12 cellular contexts compared by ENCODE assay signal in the genomic region with DNA sequence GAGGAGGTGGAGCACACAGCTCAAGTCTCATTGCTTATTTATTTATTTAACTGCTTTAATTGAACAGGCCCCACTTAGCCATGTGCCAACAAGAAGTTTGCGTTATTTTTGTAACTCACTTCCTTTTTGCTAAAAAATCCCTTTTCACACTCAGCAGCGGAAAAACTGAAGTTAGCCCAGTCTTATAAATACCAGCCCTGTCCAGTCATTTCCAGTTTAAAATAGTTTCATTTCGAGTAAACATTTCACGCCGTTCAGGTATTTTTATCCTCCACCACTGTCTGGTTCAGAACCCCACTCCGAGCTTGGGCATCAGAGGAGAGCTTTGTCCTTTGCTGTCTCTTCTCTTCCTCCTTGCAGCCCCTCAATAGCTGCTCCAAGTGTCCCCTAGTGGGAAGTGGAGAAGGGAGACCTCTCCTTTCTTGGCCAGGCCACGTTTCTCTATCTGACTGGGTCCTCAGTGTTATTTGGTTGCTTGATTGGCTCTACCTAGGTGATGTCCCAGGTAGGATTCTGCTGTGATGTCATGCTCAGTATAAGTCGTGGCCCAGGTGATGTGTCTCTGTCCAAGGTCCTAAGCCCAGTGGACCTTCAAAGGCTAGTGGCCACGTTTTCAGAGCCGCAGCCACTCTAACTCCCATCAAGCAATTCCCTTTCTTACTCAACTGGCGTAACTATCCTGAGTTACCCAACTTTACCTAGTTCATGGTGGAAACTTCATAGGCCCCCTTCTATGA. TPM values are rescaled to one million over a fixed set of nuclear protein-coding genes. Genes with fewer than 3 reads are reported as not detected.
DNase-seq lines count a peak whose midpoint lies in the region; ATAC-seq and TF ChIP-seq lines count a peak whose summit lies in the region.
"Had no signal": no experiment of that assay in that cellular context is flagged by ENCODE, and none has a peak within 500 bp of the region (broad histone marks: within the 10 kb centered on the region; RNA-seq: fewer than 3 reads in every experiment).

No MANE protein-coding gene starts in this region.

- H3K79me2 ChIP-seq in smooth muscle cell (ENCODE audit: low read depth) = no peaks in the 10 kb centered on the region

- WGBS in smooth muscle cell (ENCODE audit: low lambda C conversion rate) = 52% methylated on average over 11 of the region's 11 CpGs

- H3F3A ChIP-seq in smooth muscle cell (ENCODE audit: low read depth) = peaks cover 25% of the 10 kb centered on the region

- H3K9ac ChIP-seq in smooth muscle cell (ENCODE audit: low read depth) = peak overlapping the region; percentile 21

- no peak for TF ChIP-seq CTCF in smooth muscle cell (IDR thresholded peaks at IDR 0.05; ENCODE audit: borderline replicate concordance, insufficient read depth, poor library complexity, severe bottlenecking)
- TF ChIP-seq CTCF in upper lobe of right lung (IDR thresholded peaks at IDR 0.05) = no peak

- peak overlapping the region; percentile 73 for H3K4me2 ChIP-seq in smooth muscle cell

- H3K36me3 ChIP-seq in smooth muscle cell (ENCODE audit: low read depth) (no peaks in the 10 kb centered on the region), upper lobe of right lung (no peaks in the 10 kb centered on the region)
- H3K36me3 ChIP-seq: heart left ventricle had no signal

- ATAC-seq in GM21737 (IDR thresholded peaks at IDR 0.05; ENCODE audit: unreplicated experiment) (peak; percentile 60), HG03432 (IDR thresholded peaks at IDR 0.05; ENCODE audit: unreplicated experiment) (peak; percentile 93), upper lobe of right lung (no peak)
- ATAC-seq: heart left ventricle, T-cell had no signal

- H3K9me3 ChIP-seq in smooth muscle cell (replicated peaks; ENCODE audit: low read depth) (no peaks in the 10 kb centered on the region), upper lobe of right lung (no peaks in the 10 kb centered on the region)

- no peak overlapping the region for H2AFZ ChIP-seq in smooth muscle cell (ENCODE audit: low read depth)

- H3K4me3 ChIP-seq in smooth muscle cell = no peak overlapping the region
- H3K4me3 ChIP-seq in upper lobe of right lung = no peak overlapping the region
- H3K4me3 ChIP-seq: heart left ventricle had no signal

- intact Hi-C loops in upper lobe of right lung (cut with DNase I) = no loop called here

- DNase-seq in NOMO-1 (lab: John Stamatoyannopoulos, UW; ENCODE audit: unreplicated experiment in 2 of 2) = peak; percentile 17 to 41
- no peak for DNase-seq in NOMO-1 treated with dmso at 0.1 percent for 144 hours (lab: John Stamatoyannopoulos, UW; ENCODE audit: unreplicated experiment)
- DNase-seq in smooth muscle cell (lab: John Stamatoyannopoulos, UW; ENCODE audit: unreplicated experiment) = no peak
- no peak for DNase-seq in cerebellar nuclear complex (lab: John Stamatoyannopoulos, UW)
- no peak for DNase-seq in AG08395 (ENCODE audit: low spot score)
- DNase-seq in upper lobe of right lung = no peak
- DNase-seq: activated T-cell treated with anti-CD3 and anti-CD28 coated beads, Interleukin-2, amount 50 U/mL, for 48 hours; heart left ventricle; stimulated activated CD4-positive, alpha-beta T cell treated with anti-CD3 and anti-CD28 coated beads, Interleukin-1b, Interleukin-23, amount 100 ng/mL, for 48 hours; T-cell had no signal

- H4K20me1 ChIP-seq in smooth muscle cell (ENCODE audit: low read depth) = no peaks in the 10 kb centered on the region

- H3K4me1 ChIP-seq in smooth muscle cell (ENCODE audit: low read depth) = peaks cover 12% of the 10 kb centered on the region
- no peaks in the 10 kb centered on the region for H3K4me1 ChIP-seq in upper lobe of right lung

- H3K27ac ChIP-seq in smooth muscle cell (ENCODE audit: low read depth) (peak overlapping the region; percentile 81), upper lobe of right lung (no peak overlapping the region)
- H3K27ac ChIP-seq: heart left ventricle had no signal

- H3K27me3 ChIP-seq in smooth muscle cell (ENCODE audit: low read depth) (no peaks in the 10 kb centered on the region), upper lobe of right lung (no peaks in the 10 kb centered on the region)

RNA-seq across cellular contexts. Expression of a gene that starts 53.0 kb away (rescaled TPM):
- 103 and 127 TPM in 2 replicates for total RNA-seq in smooth muscle cell
- polyA plus RNA-seq in smooth muscle cell = 73.9 and 86.8 TPM in 2 replicates
- 50.6 TPM for total RNA-seq in upper lobe of right lung

Comparison
In these comparisons a context has a peak if more than half of its experiments do, and no peak if none do; other contexts are left out.
1. DNase-seq: peak in NOMO-1 (2 of 2); none in NOMO-1 treated with dmso at 0.1 percent for 144 hours (single experiment), smooth muscle cell (single experiment), cerebellar nuclear complex (0 of 2), AG08395 (single experiment) and upper lobe of right lung (single experiment).